Comparison of ENCODE assay signal across 20 cellular contexts in the genomic region with DNA sequence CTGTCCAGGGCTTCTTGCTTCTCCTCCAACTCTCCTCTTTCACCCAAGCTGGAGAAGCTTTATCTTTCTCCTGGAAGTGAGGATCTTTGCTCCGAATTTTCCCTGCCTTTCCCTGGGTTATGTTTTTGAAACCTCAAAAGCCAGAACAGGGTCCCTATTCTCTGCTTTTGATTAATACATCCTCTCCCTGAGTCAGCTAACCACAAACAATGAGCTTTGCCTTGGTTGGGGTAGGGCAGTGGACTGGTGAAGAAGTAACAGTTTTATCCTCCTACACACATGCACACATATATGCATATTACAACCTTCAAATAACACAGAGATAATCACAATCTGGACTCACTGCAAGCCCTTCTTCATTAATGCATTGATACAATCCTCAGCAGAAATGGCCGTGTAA. TPM values are rescaled to one million over a fixed set of nuclear protein-coding genes. Genes with fewer than 3 reads are reported as not detected.
DNase-seq lines count a peak whose midpoint lies in the region; ATAC-seq, FAIRE-seq and TF ChIP-seq lines count a peak whose summit lies in the region.
"Had no signal": no experiment of that assay in that cellular context is flagged by ENCODE, and none has a peak within 500 bp of the region (broad histone marks: within the 10 kb centered on the region; RNA-seq: fewer than 3 reads in every experiment).

No MANE protein-coding gene starts in this region.

- H3K4me3 Mint-ChIP-seq in nephron, result no peak overlapping the region
- H3K4me3 Mint-ChIP-seq: brain; CD4-positive, alpha-beta T cell; immature natural killer cell had no signal

- POLR2A ChIA-PET in GM12878 (lab: Charles Lee), result interaction anchor here (0.6 kb wide), 1 partner anchor 115 kb away, joined by 4 read pairs; no protein-coding TSS in a partner anchor

- H3K27me3 Mint-ChIP-seq in nephron (ENCODE audit: low read depth), result no peaks in the 10 kb centered on the region
- H3K27me3 Mint-ChIP-seq: CD4-positive, alpha-beta T cell had no signal

- no peak for TF ChIP-seq RAD21 in GM12878 (IDR thresholded peaks at IDR 0.05; ENCODE audit: insufficient read depth, low read depth, low read length)

- H3K4me2 ChIP-seq in GM12878 (ENCODE audit: control insufficient read depth, insufficient read depth), result no peak overlapping the region

- ATAC-seq in GM12878 (no peak), HG02884 (IDR thresholded peaks at IDR 0.05; ENCODE audit: unreplicated experiment) (no peak)
- ATAC-seq: gastroesophageal sphincter, psoas muscle had no signal

- H3K27me3 ChIP-seq in GM12878 (replicated peaks in 1 of 2; ENCODE audit: control insufficient read depth in 2 of 2, insufficient read depth in 2 of 2, low read length in 1 of 2) (no peaks in the 10 kb centered on the region), spleen (replicated peaks in 1 of 7) (no peaks in the 10 kb centered on the region)
- H3K27me3 ChIP-seq: gastroesophageal sphincter had no signal

- DNase-seq in EL (peak; percentile 23), NB4 (ENCODE audit: low read depth) (peak; percentile 71), GM12878 (ENCODE audit: low read depth, low spot score) (no peak), middle frontal gyrus (ENCODE audit: extremely low spot score, low spot score) (no peak), spleen (no peak), lower leg skin (ENCODE audit: low spot score in 2 of 2) (no peak)
- DNase-seq: activated effector memory CD4-positive, alpha-beta T cell treated with Interleukin-2 at 50 U/mL for 16 hours; CD4-positive, alpha-beta T cell; effector memory CD4-positive, alpha-beta T cell; immature natural killer cell; NCI-H2081; NCI-H69; psoas muscle; stimulated activated CD8-positive, alpha-beta memory T cell treated with anti-CD3 and anti-CD28 coated beads, Interleukin-4, amount 100 ng/mL, for 48 hours had no signal

- H3K4me3 ChIP-seq in NB4 (ENCODE audit: low read depth, low read length), result no peak overlapping the region
- no peak overlapping the region for H3K4me3 ChIP-seq in GM12878
- H3K4me3 ChIP-seq in spleen, result no peak overlapping the region
- H3K4me3 ChIP-seq in lower leg skin (ENCODE audit: low read depth, poor library complexity, severe bottlenecking), result no peak overlapping the region
- H3K4me3 ChIP-seq: gastroesophageal sphincter, psoas muscle had no signal

- no peak for FAIRE-seq in GM12878 (lab: Jason Lieb, UNC)
- FAIRE-seq: H1, TTC549 had no signal

- intact Hi-C loops in GM12878 (cut with micrococcal nuclease; ENCODE audit: unreplicated experiment), result no loop called here
- intact Hi-C loops in spleen (cut with DNase I; ENCODE audit: low total_unique reads), result no loop called here
- intact Hi-C loops in lower leg skin (cut with DNase I; ENCODE audit: low total_unique reads), result no loop called here

- peaks cover 11% of the 10 kb centered on the region for H3K4me1 ChIP-seq in GM12878 (ENCODE audit: control insufficient read depth, insufficient read depth, low read length)
- peaks cover 7 to 36% (median 32%) of the 10 kb centered on the region in 6 donors for H3K4me1 ChIP-seq in spleen

- peak overlapping the region in 2 of 3 experiments; percentile 10 to 79 for H3K27ac Mint-ChIP-seq in nephron
- H3K27ac Mint-ChIP-seq: CD4-positive, alpha-beta T cell; immature natural killer cell had no signal

- no peak for TF ChIP-seq CTCF in NB4 (IDR thresholded peaks at IDR 0.05; ENCODE audit: low read depth, low read length)
- no peak for TF ChIP-seq CTCF in GM12878 (IDR thresholded peaks at IDR 0.05 in 2 of 3, conservative IDR thresholded peaks at IDR 0.05 in 1 of 3; ENCODE audit: control insufficient read depth in 2 of 3, extremely low read depth in 1 of 3, insufficient read depth in 1 of 3, low read depth in 3 of 3, low read length in 3 of 3)
- TF ChIP-seq CTCF in nephron (IDR thresholded peaks at IDR 0.05; ENCODE audit: unreplicated experiment in 3 of 3), result no peak
- no peak for TF ChIP-seq CTCF in spleen (IDR thresholded peaks at IDR 0.05 in 8 of 11, conservative IDR thresholded peaks at IDR 0.05 in 3 of 11)
- TF ChIP-seq CTCF in lower leg skin (IDR thresholded peaks at IDR 0.05), result no peak

- H3K27ac ChIP-seq in GM12878 (ENCODE audit: control insufficient read depth, insufficient read depth) (no peak overlapping the region), spleen (peak overlapping the region in 2 of 8 donors; percentile 51 to 73)
- H3K27ac ChIP-seq: gastroesophageal sphincter, psoas muscle had no signal

- H4K20me1 ChIP-seq in GM12878 (ENCODE audit: control insufficient read depth, insufficient read depth), result no peaks in the 10 kb centered on the region

- no peaks in the 10 kb centered on the region for H3K79me2 ChIP-seq in GM12878 (ENCODE audit: control insufficient read depth, insufficient read depth, low read length)

- H3K9me3 Mint-ChIP-seq in nephron, result peaks cover 1% of the 10 kb centered on the region
- H3K9me3 Mint-ChIP-seq: CD4-positive, alpha-beta T cell; immature natural killer cell had no signal

- in situ Hi-C loops in GM12878 (cut with MboI), result loop anchor here (5.0 kb wide), 1 partner anchor 822 kb away; no protein-coding TSS in a partner anchor

- no TSS peak for BruUV-seq in GM12878 (replicated peaks; lab: Mats Ljungman, UMichigan)

- SMC1A ChIA-PET in GM12878 (lab: Charles Lee; ENCODE audit: uncharacterized antibody, unreplicated experiment), result interaction anchor here (1.0 to 3.5 kb wide), 5 partner anchors 14 to 822 kb away, joined by 3 to 44 read pairs (median 13); no protein-coding TSS in a partner anchor

- TF ChIP-seq POLR2A in NB4 (IDR thresholded peaks at IDR 0.05; ENCODE audit: extremely low read depth, insufficient read length) (no peak), GM12878 (IDR thresholded peaks at IDR 0.05; ENCODE audit: low read depth, low read length) (no peak), spleen (IDR thresholded peaks at IDR 0.05) (no peak), lower leg skin (IDR thresholded peaks at IDR 0.05) (no peak)

- WGBS in GM12878 (ENCODE audit: insufficient coverage, insufficient replicate concordance, low lambda C conversion rate, missing lambda C conversion rate), result 35% methylated on average over 2 of the region's 2 CpGs
- 59 to 80% (median 64%) methylated on average over 2 of the region's 2 CpGs for WGBS in spleen, 5 donors
- 72 to 86% methylated on average over 2 of the region's 2 CpGs for WGBS in lower leg skin, 2 donors

- RAD21 ChIA-PET in GM12878 (lab: Charles Lee; ENCODE audit: unreplicated experiment), result interaction anchor here (0.7 to 3.9 kb wide), 4 partner anchors 9 to 822 kb away, joined by 3 to 52 read pairs (median 3); no protein-coding TSS in a partner anchor

- H3K36me3 Mint-ChIP-seq in nephron (ENCODE audit: low read depth), result no peaks in the 10 kb centered on the region
- H3K36me3 Mint-ChIP-seq: immature natural killer cell had no signal

- no peak overlapping the region for H3K9ac ChIP-seq in GM12878 (ENCODE audit: control insufficient read depth, insufficient read depth, low read length)

- peaks cover 36% of the 10 kb centered on the region for H3K4me1 Mint-ChIP-seq in nephron

- H3K9me3 ChIP-seq in GM12878 (replicated peaks; ENCODE audit: control insufficient read depth, insufficient read depth, low read length) (no peaks in the 10 kb centered on the region), spleen (no peaks in the 10 kb centered on the region)
- H3K9me3 ChIP-seq: gastroesophageal sphincter, psoas muscle had no signal

- CTCF ChIA-PET in GM12878 (lab: Yijun Ruan, JAX), result interaction anchor here (1.5 to 2.8 kb wide), 3 partner anchors 113 to 821 kb away, joined by 7 to 51 read pairs (median 36); no protein-coding TSS in a partner anchor

- TF ChIP-seq EP300 in GM12878 (IDR thresholded peaks at IDR 0.05; ENCODE audit: borderline replicate concordance in 1 of 2, control insufficient read depth in 1 of 2, low read depth in 2 of 2, low read length in 2 of 2), result no peak

- H3K36me3 ChIP-seq in GM12878 (ENCODE audit: control insufficient read depth in 2 of 2, insufficient read depth in 2 of 2, low read length in 1 of 2), result no peaks in the 10 kb centered on the region
- no peaks in the 10 kb centered on the region for H3K36me3 ChIP-seq in spleen
- H3K36me3 ChIP-seq: gastroesophageal sphincter had no signal

- H2AFZ ChIP-seq in GM12878 (ENCODE audit: control insufficient read depth, low read depth, low read length), result no peak overlapping the region

TF ChIP-seq in GM12878, 131 proteins besides CTCF, POLR2A, EP300 and RAD21:
- TF ChIP-seq RUNX3 (IDR thresholded peaks at IDR 0.05; ENCODE audit: low read length) (0 out of 2 replicates have a peak, but pooled peaks have one; percentile 19), SUPT20H (IDR thresholded peaks at IDR 0.05; ENCODE audit: borderline replicate concordance, control insufficient read depth, low read depth, low read length) (no peak)
TF ChIP-seq in GM12878: peak in this region for 1.

RNA-seq across cellular contexts. Expression of a gene that starts 44.6 kb away (rescaled TPM):
- total RNA-seq in GM12878 (2013; cell fraction: nucleolus; rRNA removed), result not detected in 2 replicates
- not detected in 2 replicates for total RNA-seq in GM12878 (2014; rRNA removed)
- total RNA-seq in GM12878 (2014; rRNA removed; fragmentation: Illumina TruSeq; extraction: Trizol), result not detected in 2 replicates
- not detected in 2 replicates for total RNA-seq in GM12878 (2021)
- polyA plus RNA-seq in GM12878 (2011; ENCODE audit: low read depth), result not detected
- polyA plus RNA-seq in GM12878 (2011; rRNA removed), result not detected in 2 replicates
- polyA plus RNA-seq in GM12878 (2011; cell fraction: cytosol; rRNA removed), result not detected in 2 replicates
- polyA plus RNA-seq in GM12878 (2011; cell fraction: nucleus; rRNA removed), result not detected in 2 replicates
- not detected in 2 replicates for polyA plus RNA-seq in GM12878 (2012)
- not detected in 2 replicates for polyA plus RNA-seq in GM12878 (2014; fragmentation: Illumina TruSeq; extraction: Trizol)
- not detected for polyA plus RNA-seq in GM12878 (2014; fragmentation: Nextera tagmentation; extraction: Ambion mirVana)
- polyA plus RNA-seq in GM12878 (2014; rRNA removed), result not detected in 2 replicates
- polyA plus RNA-seq in GM12878 (2016; fragmentation: Nextera tagmentation; extraction: Ambion mirVana), result not detected
- polyA minus RNA-seq in GM12878 (2011; rRNA and poly(A)+ RNA removed), result not detected in 2 replicates
- not detected in 2 replicates for polyA minus RNA-seq in GM12878 (2011; cell fraction: cytosol; rRNA and poly(A)+ RNA removed)
- polyA minus RNA-seq in GM12878 (2011; cell fraction: nucleus; rRNA and poly(A)+ RNA removed), result not detected in 2 replicates
- 1 to 10 TPM in 2 of 7 donors, under 1 TPM in 5; 0.40 to 2.0 (median 0.85) TPM for total RNA-seq in spleen
- polyA plus RNA-seq in spleen, result under 1 TPM; 0.17 to 0.58 (median 0.29) TPM
- total RNA-seq in lower leg skin, result under 1 TPM in 2 of 4 donors, not detected in 2; 0.49 to 0.61 TPM
- total RNA-seq: CD4-positive, alpha-beta T cell had no signal
- polyA plus RNA-seq: immature natural killer cell had no signal

Comparison
In these comparisons a context has a peak if more than half of its experiments do, and no peak if none do; other contexts are left out.
1. DNase-seq: peak in EL (single experiment) and NB4 (single experiment); none in GM12878 (single experiment), middle frontal gyrus (single experiment), spleen (single experiment) and lower leg skin (0 of 2).